8 cellular contexts compared by ENCODE assay signal in genomic region chr7:92641921-92642511, GRCh38. TPM values are rescaled to one million over a fixed set of nuclear protein-coding genes. Genes with fewer than 3 reads are reported as not detected.
DNase-seq lines count a peak whose midpoint lies in the region; ATAC-seq and TF ChIP-seq lines count a peak whose summit lies in the region.

No MANE protein-coding gene starts in this region.

- H3K4me3 Mint-ChIP-seq in mesothelial cell of epicardium: no peak overlapping the region

- TF ChIP-seq CTCF in DND-41 (IDR thresholded peaks at IDR 0.05; ENCODE audit: borderline replicate concordance, extremely low read depth, low read length, poor library complexity, severe bottlenecking) (no peak), mesothelial cell of epicardium (IDR thresholded peaks at IDR 0.05; ENCODE audit: unreplicated experiment) (no peak)

- peak overlapping the region in 1 of 2 experiments; percentile 19; a peak in 1 of 4 replicates for H3K4me3 ChIP-seq in DND-41 (ENCODE audit: low read depth in 1 of 2, low read length in 2 of 2)

- peak overlapping the region; percentile 25 for H3K4me2 ChIP-seq in DND-41 (ENCODE audit: insufficient read depth, low read length)

- H3K27me3 Mint-ChIP-seq in mesothelial cell of epicardium (ENCODE audit: low read depth): no peaks in the 10 kb centered on the region

- H3K27me3 ChIP-seq in DND-41 (ENCODE audit: insufficient read depth, low read length, poor library complexity): no peaks in the 10 kb centered on the region

- intact Hi-C loops in posterior vena cava (cut with DNase I): loop anchor here in 1 of 2 donors (10.0 kb wide), 1 partner anchor 53 kb away; no protein-coding TSS in a partner anchor

- H3K4me1 Mint-ChIP-seq in mesothelial cell of epicardium: peaks cover 17% of the 10 kb centered on the region

- DNase-seq in DND-41: peak; percentile 50
- peak; percentile 48 to 69 for DNase-seq in Kasumi-1 (lab: John Stamatoyannopoulos, UW)
- peak; percentile 58 for DNase-seq in activated T-cell treated with anti-CD3 and anti-CD28 coated beads for 48 hours (ENCODE audit: low read depth)
- no peak for DNase-seq in mesothelial cell of epicardium (ENCODE audit: low spot score in 2 of 2, unreplicated experiment in 2 of 2)
- no peak for DNase-seq in posterior vena cava (ENCODE audit: low spot score)
- no peak for DNase-seq in effector CD8-positive, alpha-beta T cell (lab: John Stamatoyannopoulos, UW)
- DNase-seq in NCI-H2081 treated with DMSO at 0.1 percent for 48 hours (lab: John Stamatoyannopoulos, UW): no peak

- peak overlapping the region; percentile 99 for H3K27ac ChIP-seq in DND-41 (ENCODE audit: low read length)

- H2AFZ ChIP-seq in DND-41 (ENCODE audit: low read depth, low read length): no peak overlapping the region

- peaks cover 84% of the 10 kb centered on the region for H3K79me2 ChIP-seq in DND-41 (ENCODE audit: insufficient read depth, low read length)

- ATAC-seq in DND-41 (ENCODE audit: insufficient read depth, low read depth) (no peak), GM21619 (IDR thresholded peaks at IDR 0.05; ENCODE audit: unreplicated experiment) (peak; percentile 72)

- H3K9me3 ChIP-seq in DND-41 (ENCODE audit: insufficient read depth, low read length, severe bottlenecking): no peaks in the 10 kb centered on the region

- peak overlapping the region; percentile 19 for H3K27ac Mint-ChIP-seq in mesothelial cell of epicardium

- no peaks in the 10 kb centered on the region for H3K9me3 Mint-ChIP-seq in mesothelial cell of epicardium

- H3K36me3 Mint-ChIP-seq in mesothelial cell of epicardium: peaks cover 11% of the 10 kb centered on the region

- H3K36me3 ChIP-seq in DND-41 (ENCODE audit: insufficient read depth, low read length): peaks cover 56% of the 10 kb centered on the region

- H4K20me1 ChIP-seq in DND-41 (ENCODE audit: insufficient read depth, low read length): no peaks in the 10 kb centered on the region

- peak overlapping the region; percentile 64 for H3K9ac ChIP-seq in DND-41 (ENCODE audit: low read depth, low read length)

- H3K4me1 ChIP-seq in DND-41 (ENCODE audit: insufficient read depth, low read length): peaks cover 100% of the 10 kb centered on the region

RNA-seq across cellular contexts. Expression of gene FAM133B, which starts 51.8 kb away (rescaled TPM):
- total RNA-seq in mesothelial cell of epicardium: 37.2 to 42.9 TPM (median 38.3 TPM) in 3 replicates
- 10 to 100 TPM; 20.2 to 21.1 TPM for total RNA-seq in posterior vena cava

Comparison
In these comparisons a context has a peak if more than half of its experiments do, and no peak if none do; other contexts are left out.
1. DNase-seq: peak in DND-41 (single experiment), Kasumi-1 (2 of 2) and activated T-cell treated with anti-CD3 and anti-CD28 coated beads for 48 hours (single experiment); none in mesothelial cell of epicardium (0 of 2), posterior vena cava (single experiment), effector CD8-positive, alpha-beta T cell (single experiment) and NCI-H2081 treated with DMSO at 0.1 percent for 48 hours (single experiment).